In the genomic region with DNA sequence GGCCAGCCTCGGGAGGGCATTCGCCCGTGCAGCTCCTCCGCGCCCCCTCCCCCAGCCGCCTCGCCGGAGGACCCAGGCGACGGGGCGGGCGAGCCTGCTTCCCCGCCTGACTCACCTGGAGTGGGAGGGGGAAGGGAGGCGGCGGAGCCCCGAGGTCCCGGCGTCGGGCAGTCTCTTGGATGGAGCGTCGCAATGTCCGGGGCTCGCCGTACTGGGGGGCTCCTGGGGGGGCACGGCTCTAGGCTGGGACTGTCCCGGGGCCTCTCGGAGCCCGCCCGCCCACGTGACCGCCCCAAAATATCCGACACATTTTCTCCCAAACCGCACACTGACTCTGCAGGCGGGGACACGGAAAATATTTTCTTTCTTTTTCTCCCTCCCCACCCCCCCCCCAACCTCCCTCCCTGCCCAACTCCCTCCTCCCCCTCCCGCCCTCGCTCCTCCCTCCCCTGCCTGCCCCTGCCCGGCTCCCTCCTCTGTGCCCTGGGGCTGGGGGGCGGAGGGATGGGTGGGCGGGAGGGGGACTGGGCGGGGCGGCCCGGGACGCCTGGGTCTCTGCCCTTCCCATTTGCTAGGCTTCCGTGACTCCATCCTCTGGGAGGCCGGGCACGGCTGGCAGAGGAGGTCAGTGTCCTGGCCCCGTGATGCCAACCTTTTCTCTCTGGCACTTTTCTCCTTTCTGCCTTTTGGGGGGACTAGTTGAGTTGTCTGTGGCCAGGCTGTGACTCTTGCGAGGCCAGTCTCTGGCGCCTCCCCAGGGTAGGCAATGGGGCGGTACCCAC, we compare ENCODE assay signal across 1 cellular context.
A peak's percentile ranks its signal among the peaks of the same experiment; 100 is the strongest.
TF ChIP-seq lines count a peak whose summit lies in the region.

A gene (minus strand): TSS at position 351 of the 782 bp plus-strand sequence. CDS start 4,664 bp downstream, outside the sequence.

TF ChIP-seq in HEK293, 187 proteins besides CTCF, POLR2A, EP300 and RAD21 (continued from another document and continues in another):
- TF ChIP-seq, protein P1, sequence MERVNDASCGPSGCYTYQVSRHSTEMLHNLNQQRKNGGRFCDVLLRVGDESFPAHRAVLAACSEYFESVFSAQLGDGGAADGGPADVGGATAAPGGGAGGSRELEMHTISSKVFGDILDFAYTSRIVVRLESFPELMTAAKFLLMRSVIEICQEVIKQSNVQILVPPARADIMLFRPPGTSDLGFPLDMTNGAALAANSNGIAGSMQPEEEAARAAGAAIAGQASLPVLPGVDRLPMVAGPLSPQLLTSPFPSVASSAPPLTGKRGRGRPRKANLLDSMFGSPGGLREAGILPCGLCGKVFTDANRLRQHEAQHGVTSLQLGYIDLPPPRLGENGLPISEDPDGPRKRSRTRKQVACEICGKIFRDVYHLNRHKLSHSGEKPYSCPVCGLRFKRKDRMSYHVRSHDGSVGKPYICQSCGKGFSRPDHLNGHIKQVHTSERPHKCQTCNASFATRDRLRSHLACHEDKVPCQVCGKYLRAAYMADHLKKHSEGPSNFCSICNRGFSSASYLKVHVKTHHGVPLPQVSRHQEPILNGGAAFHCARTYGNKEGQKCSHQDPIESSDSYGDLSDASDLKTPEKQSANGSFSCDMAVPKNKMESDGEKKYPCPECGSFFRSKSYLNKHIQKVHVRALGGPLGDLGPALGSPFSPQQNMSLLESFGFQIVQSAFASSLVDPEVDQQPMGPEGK (tag by site-specific recombination; IDR thresholded peaks at IDR 0.05): peak; percentile 92
- peak; percentile 56 for TF ChIP-seq SP2 (tag by site-specific recombination; IDR thresholded peaks at IDR 0.05)
- peak; percentile 48; the same call in 1 of the 2 replicates for TF ChIP-seq ZNF391 (tag by site-specific recombination; IDR thresholded peaks at IDR 0.05; ENCODE audit: borderline replicate concordance, low read depth)
- peak; percentile 34; the same call in 1 of the 2 replicates for TF ChIP-seq ZNF76 (tag by site-specific recombination; IDR thresholded peaks at IDR 0.05; ENCODE audit: borderline replicate concordance, low read depth)
- TF ChIP-seq ZNF544 (tag by site-specific recombination; IDR thresholded peaks at IDR 0.05): no peak
- TF ChIP-seq, protein P2, sequence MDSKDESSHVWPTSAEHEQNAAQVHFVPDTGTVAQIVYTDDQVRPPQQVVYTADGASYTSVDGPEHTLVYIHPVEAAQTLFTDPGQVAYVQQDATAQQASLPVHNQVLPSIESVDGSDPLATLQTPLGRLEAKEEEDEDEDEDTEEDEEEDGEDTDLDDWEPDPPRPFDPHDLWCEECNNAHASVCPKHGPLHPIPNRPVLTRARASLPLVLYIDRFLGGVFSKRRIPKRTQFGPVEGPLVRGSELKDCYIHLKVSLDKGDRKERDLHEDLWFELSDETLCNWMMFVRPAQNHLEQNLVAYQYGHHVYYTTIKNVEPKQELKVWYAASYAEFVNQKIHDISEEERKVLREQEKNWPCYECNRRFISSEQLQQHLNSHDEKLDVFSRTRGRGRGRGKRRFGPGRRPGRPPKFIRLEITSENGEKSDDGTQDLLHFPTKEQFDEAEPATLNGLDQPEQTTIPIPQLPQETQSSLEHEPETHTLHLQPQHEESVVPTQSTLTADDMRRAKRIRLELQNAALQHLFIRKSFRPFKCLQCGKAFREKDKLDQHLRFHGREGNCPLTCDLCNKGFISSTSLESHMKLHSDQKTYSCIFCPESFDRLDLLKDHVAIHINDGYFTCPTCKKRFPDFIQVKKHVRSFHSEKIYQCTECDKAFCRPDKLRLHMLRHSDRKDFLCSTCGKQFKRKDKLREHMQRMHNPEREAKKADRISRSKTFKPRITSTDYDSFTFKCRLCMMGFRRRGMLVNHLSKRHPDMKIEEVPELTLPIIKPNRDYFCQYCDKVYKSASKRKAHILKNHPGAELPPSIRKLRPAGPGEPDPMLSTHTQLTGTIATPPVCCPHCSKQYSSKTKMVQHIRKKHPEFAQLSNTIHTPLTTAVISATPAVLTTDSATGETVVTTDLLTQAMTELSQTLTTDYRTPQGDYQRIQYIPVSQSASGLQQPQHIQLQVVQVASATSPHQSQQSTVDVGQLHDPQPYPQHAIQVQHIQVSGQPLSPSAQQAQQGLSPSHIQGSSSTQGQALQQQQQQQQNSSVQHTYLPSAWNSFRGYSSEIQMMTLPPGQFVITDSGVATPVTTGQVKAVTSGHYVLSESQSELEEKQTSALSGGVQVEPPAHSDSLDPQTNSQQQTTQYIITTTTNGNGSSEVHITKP (tag by site-specific recombination; IDR thresholded peaks at IDR 0.05): peak; percentile 12; the same call in 1 of the 2 replicates
- TF ChIP-seq ZNF366 (tag by site-specific recombination; conservative IDR thresholded peaks at IDR 0.05): 0 out of 2 replicates have a peak, but pooled peaks have one; percentile 1
- TF ChIP-seq, protein P3, sequence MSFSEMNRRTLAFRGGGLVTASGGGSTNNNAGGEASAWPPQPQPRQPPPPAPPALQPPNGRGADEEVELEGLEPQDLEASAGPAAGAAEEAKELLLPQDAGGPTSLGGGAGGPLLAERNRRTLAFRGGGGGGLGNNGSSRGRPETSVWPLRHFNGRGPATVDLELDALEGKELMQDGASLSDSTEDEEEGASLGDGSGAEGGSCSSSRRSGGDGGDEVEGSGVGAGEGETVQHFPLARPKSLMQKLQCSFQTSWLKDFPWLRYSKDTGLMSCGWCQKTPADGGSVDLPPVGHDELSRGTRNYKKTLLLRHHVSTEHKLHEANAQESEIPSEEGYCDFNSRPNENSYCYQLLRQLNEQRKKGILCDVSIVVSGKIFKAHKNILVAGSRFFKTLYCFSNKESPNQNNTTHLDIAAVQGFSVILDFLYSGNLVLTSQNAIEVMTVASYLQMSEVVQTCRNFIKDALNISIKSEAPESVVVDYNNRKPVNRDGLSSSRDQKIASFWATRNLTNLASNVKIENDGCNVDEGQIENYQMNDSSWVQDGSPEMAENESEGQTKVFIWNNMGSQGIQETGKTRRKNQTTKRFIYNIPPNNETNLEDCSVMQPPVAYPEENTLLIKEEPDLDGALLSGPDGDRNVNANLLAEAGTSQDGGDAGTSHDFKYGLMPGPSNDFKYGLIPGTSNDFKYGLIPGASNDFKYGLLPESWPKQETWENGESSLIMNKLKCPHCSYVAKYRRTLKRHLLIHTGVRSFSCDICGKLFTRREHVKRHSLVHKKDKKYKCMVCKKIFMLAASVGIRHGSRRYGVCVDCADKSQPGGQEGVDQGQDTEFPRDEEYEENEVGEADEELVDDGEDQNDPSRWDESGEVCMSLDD (tag by site-specific recombination; IDR thresholded peaks at IDR 0.05): peak; percentile 46; the same call in 1 of the 2 replicates
- TF ChIP-seq REPIN1 (tag by site-specific recombination; IDR thresholded peaks at IDR 0.05; ENCODE audit: low read depth): no peak
- TF ChIP-seq, protein P4, sequence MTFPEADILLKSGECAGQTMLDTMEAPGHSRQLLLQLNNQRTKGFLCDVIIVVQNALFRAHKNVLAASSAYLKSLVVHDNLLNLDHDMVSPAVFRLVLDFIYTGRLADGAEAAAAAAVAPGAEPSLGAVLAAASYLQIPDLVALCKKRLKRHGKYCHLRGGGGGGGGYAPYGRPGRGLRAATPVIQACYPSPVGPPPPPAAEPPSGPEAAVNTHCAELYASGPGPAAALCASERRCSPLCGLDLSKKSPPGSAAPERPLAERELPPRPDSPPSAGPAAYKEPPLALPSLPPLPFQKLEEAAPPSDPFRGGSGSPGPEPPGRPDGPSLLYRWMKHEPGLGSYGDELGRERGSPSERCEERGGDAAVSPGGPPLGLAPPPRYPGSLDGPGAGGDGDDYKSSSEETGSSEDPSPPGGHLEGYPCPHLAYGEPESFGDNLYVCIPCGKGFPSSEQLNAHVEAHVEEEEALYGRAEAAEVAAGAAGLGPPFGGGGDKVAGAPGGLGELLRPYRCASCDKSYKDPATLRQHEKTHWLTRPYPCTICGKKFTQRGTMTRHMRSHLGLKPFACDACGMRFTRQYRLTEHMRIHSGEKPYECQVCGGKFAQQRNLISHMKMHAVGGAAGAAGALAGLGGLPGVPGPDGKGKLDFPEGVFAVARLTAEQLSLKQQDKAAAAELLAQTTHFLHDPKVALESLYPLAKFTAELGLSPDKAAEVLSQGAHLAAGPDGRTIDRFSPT (tag by site-specific recombination; IDR thresholded peaks at IDR 0.05): peak; percentile 50; the same call in 1 of the 2 replicates
- TF ChIP-seq, protein P5, sequence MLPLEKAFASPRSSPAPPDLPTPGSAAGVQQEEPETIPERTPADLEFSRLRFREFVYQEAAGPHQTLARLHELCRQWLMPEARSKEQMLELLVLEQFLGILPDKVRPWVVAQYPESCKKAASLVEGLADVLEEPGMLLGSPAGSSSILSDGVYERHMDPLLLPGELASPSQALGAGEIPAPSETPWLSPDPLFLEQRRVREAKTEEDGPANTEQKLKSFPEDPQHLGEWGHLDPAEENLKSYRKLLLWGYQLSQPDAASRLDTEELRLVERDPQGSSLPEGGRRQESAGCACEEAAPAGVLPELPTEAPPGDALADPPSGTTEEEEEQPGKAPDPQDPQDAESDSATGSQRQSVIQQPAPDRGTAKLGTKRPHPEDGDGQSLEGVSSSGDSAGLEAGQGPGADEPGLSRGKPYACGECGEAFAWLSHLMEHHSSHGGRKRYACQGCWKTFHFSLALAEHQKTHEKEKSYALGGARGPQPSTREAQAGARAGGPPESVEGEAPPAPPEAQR (tag by site-specific recombination; IDR thresholded peaks at IDR 0.05): no peak
- TF ChIP-seq, protein P6, sequence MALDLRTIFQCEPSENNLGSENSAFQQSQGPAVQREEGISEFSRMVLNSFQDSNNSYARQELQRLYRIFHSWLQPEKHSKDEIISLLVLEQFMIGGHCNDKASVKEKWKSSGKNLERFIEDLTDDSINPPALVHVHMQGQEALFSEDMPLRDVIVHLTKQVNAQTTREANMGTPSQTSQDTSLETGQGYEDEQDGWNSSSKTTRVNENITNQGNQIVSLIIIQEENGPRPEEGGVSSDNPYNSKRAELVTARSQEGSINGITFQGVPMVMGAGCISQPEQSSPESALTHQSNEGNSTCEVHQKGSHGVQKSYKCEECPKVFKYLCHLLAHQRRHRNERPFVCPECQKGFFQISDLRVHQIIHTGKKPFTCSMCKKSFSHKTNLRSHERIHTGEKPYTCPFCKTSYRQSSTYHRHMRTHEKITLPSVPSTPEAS (tag by site-specific recombination; IDR thresholded peaks at IDR 0.05): peak; percentile 14; the same call in 1 of the 2 replicates
- no peak for TF ChIP-seq ZNF155 (tag by site-specific recombination; IDR thresholded peaks at IDR 0.05)
- TF ChIP-seq, protein P7, sequence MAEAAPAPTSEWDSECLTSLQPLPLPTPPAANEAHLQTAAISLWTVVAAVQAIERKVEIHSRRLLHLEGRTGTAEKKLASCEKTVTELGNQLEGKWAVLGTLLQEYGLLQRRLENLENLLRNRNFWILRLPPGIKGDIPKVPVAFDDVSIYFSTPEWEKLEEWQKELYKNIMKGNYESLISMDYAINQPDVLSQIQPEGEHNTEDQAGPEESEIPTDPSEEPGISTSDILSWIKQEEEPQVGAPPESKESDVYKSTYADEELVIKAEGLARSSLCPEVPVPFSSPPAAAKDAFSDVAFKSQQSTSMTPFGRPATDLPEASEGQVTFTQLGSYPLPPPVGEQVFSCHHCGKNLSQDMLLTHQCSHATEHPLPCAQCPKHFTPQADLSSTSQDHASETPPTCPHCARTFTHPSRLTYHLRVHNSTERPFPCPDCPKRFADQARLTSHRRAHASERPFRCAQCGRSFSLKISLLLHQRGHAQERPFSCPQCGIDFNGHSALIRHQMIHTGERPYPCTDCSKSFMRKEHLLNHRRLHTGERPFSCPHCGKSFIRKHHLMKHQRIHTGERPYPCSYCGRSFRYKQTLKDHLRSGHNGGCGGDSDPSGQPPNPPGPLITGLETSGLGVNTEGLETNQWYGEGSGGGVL (tag by site-specific recombination; IDR thresholded peaks at IDR 0.05): peak; percentile 85
- no peak for TF ChIP-seq ZNF274 (IDR thresholded peaks at IDR 0.05; ENCODE audit: low read length)
- no peak for TF ChIP-seq ZNF274 (tag by site-specific recombination; IDR thresholded peaks at IDR 0.05; ENCODE audit: borderline replicate concordance)
- 0 out of 2 replicates have a peak, but pooled peaks have one; percentile 17 for TF ChIP-seq ZNF184 (tag by site-specific recombination; IDR thresholded peaks at IDR 0.05)
- TF ChIP-seq, protein P8, sequence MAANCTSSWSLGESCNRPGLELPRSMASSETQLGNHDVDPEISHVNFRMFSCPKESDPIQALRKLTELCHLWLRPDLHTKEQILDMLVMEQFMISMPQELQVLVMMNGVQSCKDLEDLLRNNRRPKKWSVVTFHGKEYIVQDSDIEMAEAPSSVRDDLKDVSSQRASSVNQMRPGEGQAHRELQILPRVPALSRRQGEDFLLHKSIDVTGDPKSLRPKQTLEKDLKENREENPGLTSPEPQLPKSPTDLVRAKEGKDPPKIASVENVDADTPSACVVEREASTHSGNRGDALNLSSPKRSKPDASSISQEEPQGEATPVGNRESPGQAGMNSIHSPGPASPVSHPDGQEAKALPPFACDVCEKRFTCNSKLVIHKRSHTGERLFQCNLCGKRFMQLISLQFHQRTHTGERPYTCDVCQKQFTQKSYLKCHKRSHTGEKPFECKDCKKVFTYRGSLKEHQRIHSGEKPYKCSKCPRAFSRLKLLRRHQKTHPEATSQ (tag by site-specific recombination; IDR thresholded peaks at IDR 0.05): peak; percentile 53; the same call in 1 of the 2 replicates
- TF ChIP-seq KLF8 (tag by site-specific recombination; IDR thresholded peaks at IDR 0.05): 0 out of 2 replicates have a peak, but pooled peaks have one; percentile 28
- peak; percentile 67 for TF ChIP-seq SP7 (tag by site-specific recombination; IDR thresholded peaks at IDR 0.05)
- TF ChIP-seq, protein P9, sequence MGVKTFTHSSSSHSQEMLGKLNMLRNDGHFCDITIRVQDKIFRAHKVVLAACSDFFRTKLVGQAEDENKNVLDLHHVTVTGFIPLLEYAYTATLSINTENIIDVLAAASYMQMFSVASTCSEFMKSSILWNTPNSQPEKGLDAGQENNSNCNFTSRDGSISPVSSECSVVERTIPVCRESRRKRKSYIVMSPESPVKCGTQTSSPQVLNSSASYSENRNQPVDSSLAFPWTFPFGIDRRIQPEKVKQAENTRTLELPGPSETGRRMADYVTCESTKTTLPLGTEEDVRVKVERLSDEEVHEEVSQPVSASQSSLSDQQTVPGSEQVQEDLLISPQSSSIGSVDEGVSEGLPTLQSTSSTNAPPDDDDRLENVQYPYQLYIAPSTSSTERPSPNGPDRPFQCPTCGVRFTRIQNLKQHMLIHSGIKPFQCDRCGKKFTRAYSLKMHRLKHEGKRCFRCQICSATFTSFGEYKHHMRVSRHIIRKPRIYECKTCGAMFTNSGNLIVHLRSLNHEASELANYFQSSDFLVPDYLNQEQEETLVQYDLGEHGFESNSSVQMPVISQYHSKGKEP (tag by site-specific recombination; IDR thresholded peaks at IDR 0.05): no peak
- no peak for TF ChIP-seq OSR2 (tag by site-specific recombination; IDR thresholded peaks at IDR 0.05)
- TF ChIP-seq ZFHX2 (tag by site-specific recombination; conservative IDR thresholded peaks at IDR 0.05): peak; percentile 74
- no peak for TF ChIP-seq ZNF626 (tag by site-specific recombination; IDR thresholded peaks at IDR 0.05)
- TF ChIP-seq KLF9 (tag by site-specific recombination; IDR thresholded peaks at IDR 0.05; ENCODE audit: low read depth): peak; percentile 27
- peak; percentile 86 for TF ChIP-seq GLIS1 (tag by site-specific recombination; IDR thresholded peaks at IDR 0.05)
- TF ChIP-seq, protein P10, sequence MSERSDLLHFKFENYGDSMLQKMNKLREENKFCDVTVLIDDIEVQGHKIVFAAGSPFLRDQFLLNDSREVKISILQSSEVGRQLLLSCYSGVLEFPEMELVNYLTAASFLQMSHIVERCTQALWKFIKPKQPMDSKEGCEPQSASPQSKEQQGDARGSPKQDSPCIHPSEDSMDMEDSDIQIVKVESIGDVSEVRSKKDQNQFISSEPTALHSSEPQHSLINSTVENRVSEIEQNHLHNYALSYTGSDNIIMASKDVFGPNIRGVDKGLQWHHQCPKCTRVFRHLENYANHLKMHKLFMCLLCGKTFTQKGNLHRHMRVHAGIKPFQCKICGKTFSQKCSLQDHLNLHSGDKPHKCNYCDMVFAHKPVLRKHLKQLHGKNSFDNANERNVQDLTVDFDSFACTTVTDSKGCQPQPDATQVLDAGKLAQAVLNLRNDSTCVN (tag by site-specific recombination; optimal IDR thresholded peaks at IDR 0.05): peak; percentile 42
- no peak for TF ChIP-seq ZNF404 (tag by site-specific recombination; IDR thresholded peaks at IDR 0.05)
- peak; percentile 83 for TF ChIP-seq GLIS2 (tag by site-specific recombination; IDR thresholded peaks at IDR 0.05)
- TF ChIP-seq FEZF1 (tag by site-specific recombination; IDR thresholded peaks at IDR 0.05): no peak
